ENCODE assay signal across 1 cellular context in genomic region chr12:111448831-111449790, GRCh38.
TF ChIP-seq lines count a peak whose summit lies in the region.

No MANE protein-coding gene starts in this region.

TF ChIP-seq in HCT116, 20 proteins besides CTCF, POLR2A, EP300 and RAD21 (continued from another document):
- no peak for TF ChIP-seq CEBPB (IDR thresholded peaks at IDR 0.05; ENCODE audit: low read depth)
- no peak for TF ChIP-seq FOSL1 (IDR thresholded peaks at IDR 0.05; ENCODE audit: low read depth)
